8 cellular contexts compared by ENCODE assay signal in genomic region chr1:156601122-156601830, GRCh38. TPM values are rescaled to one million over a fixed set of nuclear protein-coding genes. Genes with fewer than 3 reads are reported as not detected.
DNase-seq lines count a peak whose midpoint lies in the region; ATAC-seq and TF ChIP-seq lines count a peak whose summit lies in the region.

GPATCH4 (minus strand) TSS chr1:156601479.

- no peaks in the 10 kb centered on the region for H3K9me3 ChIP-seq in adrenal gland (replicated peaks in 1 of 3)
- H3K9me3 ChIP-seq in heart left ventricle, result no peaks in the 10 kb centered on the region
- H3K9me3 ChIP-seq in transverse colon, result no peaks in the 10 kb centered on the region

- DNase-seq in COLO668 (lab: John Stamatoyannopoulos, UW; ENCODE audit: unreplicated experiment) (peak; percentile 77), NCI-H1417 treated with DMSO at 0.1 percent for 48 hours (lab: John Stamatoyannopoulos, UW) (peak; percentile 10), T-helper 1 cell (peak; percentile 42 to 87 (median 65)), adrenal gland (peak; percentile 76 to 92 (median 88)), heart left ventricle (peak; percentile 78 to 80 (median 79)), pons (ENCODE audit: low spot score) (peak; percentile 81), transverse colon (peak; percentile 79)

- no peak for TF ChIP-seq CTCF in adrenal gland (IDR thresholded peaks at IDR 0.05)
- TF ChIP-seq CTCF in heart left ventricle (IDR thresholded peaks at IDR 0.05), result no peak
- no peak for TF ChIP-seq CTCF in transverse colon (IDR thresholded peaks at IDR 0.05)

- 0 to 1% (median 0%) methylated on average over 5 to 35 of the region's 35 CpGs for WGBS in adrenal gland, 4 donors
- 0% methylated on average over 26 to 35 of the region's 35 CpGs for WGBS in heart left ventricle, 4 donors
- 0% methylated on average over 1 to 35 of the region's 35 CpGs for WGBS in transverse colon (ENCODE audit: low coverage in 1 of 2), 2 donors

- H3K36me3 ChIP-seq in adrenal gland (replicated peaks in 1 of 2) (peaks cover 0 to 22% of the 10 kb centered on the region in 2 donors), heart left ventricle (peaks cover 0 to 28% (median 23%) of the 10 kb centered on the region in 9 donors), transverse colon (peaks cover 0 to 2% (median 0%) of the 10 kb centered on the region in 4 donors)

- in situ Hi-C loops in transverse colon (cut with MboI; ENCODE audit: low pct_ligation_motif_present in 1 of 4, low pct_unique_long_range_greater_than_20kb in 1 of 4, low sequenced_read_pairs in 3 of 4), result loop anchor here in 3 of 4 donors (10.0 to 25.0 kb wide), 3 partner anchors 126 to 214 kb away; no protein-coding TSS in a partner anchor

- intact Hi-C loops in adrenal gland (cut with DNase I) (no loop called here), heart left ventricle (cut with DNase I) (loop anchor here in 5 of 10 donors (5.0 to 10.0 kb wide), 5 partner anchors 96 to 216 kb away; partner anchors contain the start of gene MEF2D (in 2 of the 5)), transverse colon (cut with DNase I; ENCODE audit: low total_unique reads) (no loop called here)

- peak; percentile 58 for ATAC-seq in GM21786 (IDR thresholded peaks at IDR 0.05; ENCODE audit: unreplicated experiment)
- ATAC-seq in heart left ventricle, result peak; percentile 84 to 89 (median 86)

- TF ChIP-seq EP300 in transverse colon (IDR thresholded peaks at IDR 0.05; ENCODE audit: low read depth), result no peak

- TF ChIP-seq POLR2A in adrenal gland (IDR thresholded peaks at IDR 0.05) (peak in 1 of 2 donors; percentile 27), heart left ventricle (IDR thresholded peaks at IDR 0.05) (peak in 1 of 2 donors; percentile 29), transverse colon (IDR thresholded peaks at IDR 0.05) (peak; percentile 42)

- H3K27me3 ChIP-seq in adrenal gland (no peaks in the 10 kb centered on the region), heart left ventricle (no peaks in the 10 kb centered on the region), transverse colon (no peaks in the 10 kb centered on the region)

- H3K27ac ChIP-seq in adrenal gland, result peak within 1 kb of the TSS in 4 of 5 donors; percentile 45 to 74 (median 66)
- H3K27ac ChIP-seq in heart left ventricle, result peak within 1 kb of the TSS; percentile 24 to 85 (median 72)
- H3K27ac ChIP-seq in transverse colon, result peak within 1 kb of the TSS; percentile 81 to 85 (median 83)

- H3K4me1 ChIP-seq in adrenal gland (replicated peaks in 1 of 2) (peaks cover 6 to 16% of the 10 kb centered on the region in 2 donors), heart left ventricle (peaks cover 3 to 27% (median 14%) of the 10 kb centered on the region in 12 donors), transverse colon (peaks cover 9 to 20% (median 17%) of the 10 kb centered on the region in 4 donors)

- H3K4me3 ChIP-seq in adrenal gland (peak within 1 kb of the TSS; percentile 11 to 64 (median 35)), heart left ventricle (peak within 1 kb of the TSS; percentile 56 to 86 (median 70)), transverse colon (peak within 1 kb of the TSS; percentile 52 to 88 (median 64))

RNA-seq across cellular contexts. Expression of gene GPATCH4, which starts in this region (rescaled TPM):
- 10 to 100 TPM in 7 of 8 donors, 1 to 10 TPM in 1; 7.8 to 42.4 (median 26.3) TPM for total RNA-seq in adrenal gland
- 10 to 100 TPM; 13.9 to 72.2 (median 39.3) TPM for polyA plus RNA-seq in adrenal gland
- total RNA-seq in heart left ventricle, result 10 to 100 TPM in 8 of 9 donors, 1 to 10 TPM in 1; 8.8 to 30.1 (median 12.6) TPM
- polyA plus RNA-seq in heart left ventricle, result 10 to 100 TPM; 21.6 to 67.5 TPM
- total RNA-seq in transverse colon, result 100 to 1,000 TPM in 1 of 4 donors, 10 to 100 TPM in 3; 12.4 to 113 (median 28.9) TPM

Comparison
In these comparisons a context has a peak if more than half of its experiments do, and no peak if none do; other contexts are left out.
1. Peak in every context shown above with its lines: DNase-seq, ATAC-seq, H3K4me3 ChIP-seq and H3K27ac ChIP-seq.
2. DNase-seq: peak in every context shown above with its lines; median percentile 88 in adrenal gland; 81 in pons; 79 in heart left ventricle; 79 in transverse colon; 77 in COLO668; 65 in T-helper 1 cell; 10 in NCI-H1417 treated with DMSO at 0.1 percent for 48 hours.